ENCODE assay signal across 10 cellular contexts in the genomic region with DNA sequence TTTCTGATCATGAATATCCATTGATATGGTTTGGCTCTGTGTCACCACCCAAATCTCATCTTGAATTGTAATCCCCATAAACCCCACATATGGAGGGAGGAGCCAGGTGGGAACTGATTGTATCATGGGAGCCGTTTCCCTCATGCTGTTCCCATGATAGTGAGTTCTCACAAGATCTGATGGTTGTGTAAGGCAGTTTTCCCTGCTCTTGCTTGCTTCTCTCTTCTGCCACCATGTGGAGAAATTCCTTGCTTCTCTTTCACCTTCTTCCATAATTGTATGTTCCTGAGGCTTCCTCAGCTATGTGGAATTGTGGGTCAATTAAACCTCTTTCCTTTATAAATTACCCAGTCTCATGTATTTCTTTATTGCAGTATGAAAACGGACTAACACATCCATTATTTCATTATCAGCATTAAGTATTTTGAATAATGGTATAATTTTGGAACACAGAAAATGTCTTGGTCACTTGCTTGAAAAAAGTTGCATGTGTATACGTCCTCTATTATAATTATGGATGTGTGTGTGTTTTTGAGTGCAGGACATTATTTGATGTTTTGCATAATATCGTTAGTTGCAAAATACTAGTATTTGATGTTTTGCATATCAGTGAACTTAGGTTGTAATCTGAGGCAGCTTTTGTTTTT.
A peak's percentile ranks its signal among the peaks of the same experiment; 100 is the strongest.
DNase-seq lines count a peak whose midpoint lies in the region; ATAC-seq, FAIRE-seq and TF ChIP-seq lines count a peak whose summit lies in the region.
"Had no signal": no experiment of that assay in that cellular context is flagged by ENCODE, and none has a peak within 500 bp of the region (broad histone marks: within the 10 kb centered on the region; RNA-seq: fewer than 3 reads in every experiment).

No MANE protein-coding gene starts in this region.

- H3K27ac ChIP-seq in Karpas-422 (ENCODE audit: low read length) (no peak overlapping the region), astrocyte (ENCODE audit: low read depth, low read length) (no peak overlapping the region), HepG2 (ENCODE audit: extremely low read length, insufficient read depth, low read length) (no peak overlapping the region), suprapubic skin (no peak overlapping the region)

- POLR2A ChIA-PET in HepG2 (lab: Yijun Ruan, JAX): no interaction called here

- H3K36me3 ChIP-seq in Karpas-422 (ENCODE audit: insufficient read depth, low read length) (no peaks in the 10 kb centered on the region), astrocyte (ENCODE audit: insufficient read depth, low read length) (no peaks in the 10 kb centered on the region), HepG2 (replicated peaks in 1 of 2; ENCODE audit: control insufficient read depth in 1 of 2, insufficient read depth in 2 of 2, low read length in 2 of 2) (no peaks in the 10 kb centered on the region), suprapubic skin (no peaks in the 10 kb centered on the region)

- no peaks in the 10 kb centered on the region for H3K27me3 Mint-ChIP-seq in Calu3 (ENCODE audit: unreplicated experiment)
- H3K27me3 Mint-ChIP-seq in astrocyte (ENCODE audit: low read depth, unreplicated experiment): no peaks in the 10 kb centered on the region

- TF ChIP-seq CTCF in Calu3 (IDR thresholded peaks at IDR 0.05; ENCODE audit: unreplicated experiment): no peak
- peak; percentile 33 for TF ChIP-seq CTCF in astrocyte (IDR thresholded peaks at IDR 0.05; ENCODE audit: insufficient read depth, low read depth, low read length)
- TF ChIP-seq CTCF in HepG2 (CRISPR knock-in tag; IDR thresholded peaks at IDR 0.05): peak; percentile 59
- no peak for TF ChIP-seq CTCF in suprapubic skin (IDR thresholded peaks at IDR 0.05)
- no peak for TF ChIP-seq CTCF in GM10266 (IDR thresholded peaks at IDR 0.05; ENCODE audit: control insufficient read depth, insufficient read depth, low read depth, missing control alignments)

- 3% methylated on average over 4 of the region's 4 CpGs for WGBS in HepG2 (ENCODE audit: low lambda C conversion rate)
- WGBS in suprapubic skin: 65% methylated on average over 4 of the region's 4 CpGs

- H3K27me3 ChIP-seq in Karpas-422 (ENCODE audit: low read length) (no peaks in the 10 kb centered on the region), astrocyte (ENCODE audit: insufficient read depth, low read length) (no peaks in the 10 kb centered on the region), HepG2 (ENCODE audit: control insufficient read depth in 1 of 2, insufficient read depth in 2 of 2, low read length in 2 of 2) (no peaks in the 10 kb centered on the region), suprapubic skin (no peaks in the 10 kb centered on the region)

- TF ChIP-seq POLR2A in HepG2 (IDR thresholded peaks at IDR 0.05; ENCODE audit: insufficient read depth in 1 of 2, low read depth in 2 of 2, low read length in 2 of 2) (no peak), suprapubic skin (IDR thresholded peaks at IDR 0.05) (no peak)

- no peak for TF ChIP-seq EP300 in HepG2 (IDR thresholded peaks at IDR 0.05; ENCODE audit: low read depth in 2 of 2, low read length in 2 of 2)
- no peak for TF ChIP-seq EP300 in HepG2 (CRISPR knock-in tag; IDR thresholded peaks at IDR 0.05; ENCODE audit: borderline replicate concordance)
- no peak for TF ChIP-seq EP300 in suprapubic skin (IDR thresholded peaks at IDR 0.05)

- peaks cover 2% of the 10 kb centered on the region for H3K9me3 Mint-ChIP-seq in Calu3 (ENCODE audit: low read depth, unreplicated experiment)
- no peaks in the 10 kb centered on the region for H3K9me3 Mint-ChIP-seq in astrocyte (ENCODE audit: unreplicated experiment)

- H3K36me3 Mint-ChIP-seq in Calu3 (ENCODE audit: insufficient read depth, unreplicated experiment): no peaks in the 10 kb centered on the region
- no peaks in the 10 kb centered on the region for H3K36me3 Mint-ChIP-seq in astrocyte (ENCODE audit: low read depth, unreplicated experiment)

- FAIRE-seq in astrocyte (lab: Jason Lieb, UNC): no peak
- FAIRE-seq in HepG2 (lab: Jason Lieb, UNC): peak; percentile 18

- H3K9ac ChIP-seq in Karpas-422 (ENCODE audit: low read length) (no peak overlapping the region), astrocyte (ENCODE audit: low read length) (no peak overlapping the region), HepG2 (ENCODE audit: insufficient read depth, low read depth, low read length) (no peak overlapping the region)

- CTCF ChIA-PET in Calu3 (lab: Charles Lee): no interaction called here
- CTCF ChIA-PET in HepG2 (lab: Yijun Ruan, JAX; ENCODE audit: low intra/inter-chr PET ratio, low total read pairs): interaction anchor here (1.0 to 1.3 kb wide), 2 partner anchors 164 to 329 kb away, joined by 3 read pairs; no protein-coding TSS in a partner anchor

- H3K79me2 ChIP-seq in Karpas-422 (ENCODE audit: low read length) (no peaks in the 10 kb centered on the region), astrocyte (ENCODE audit: insufficient read depth, low read length) (no peaks in the 10 kb centered on the region), HepG2 (ENCODE audit: insufficient read depth, low read length) (no peaks in the 10 kb centered on the region)

- no peaks in the 10 kb centered on the region for H3K4me1 ChIP-seq in Karpas-422 (ENCODE audit: low read length)
- H3K4me1 ChIP-seq in astrocyte (ENCODE audit: insufficient read depth, low read length): no peaks in the 10 kb centered on the region
- no peaks in the 10 kb centered on the region for H3K4me1 ChIP-seq in HepG2 (ENCODE audit: insufficient read depth, low read length)
- no peaks in the 10 kb centered on the region for H3K4me1 ChIP-seq in suprapubic skin

- H3K4me2 ChIP-seq in Karpas-422 (ENCODE audit: low read depth, low read length, poor library complexity, severe bottlenecking) (no peak overlapping the region), astrocyte (ENCODE audit: low read length) (no peak overlapping the region), HepG2 (ENCODE audit: low read depth, low read length) (no peak overlapping the region)

- no peaks in the 10 kb centered on the region for H3K9me2 ChIP-seq in Karpas-422 (replicated peaks; ENCODE audit: insufficient read depth, low read length)

- BruUV-seq in Calu3 (replicated peaks; lab: Mats Ljungman, UMichigan): no TSS peak
- BruUV-seq in HepG2 (replicated peaks; lab: Mats Ljungman, UMichigan): no TSS peak

- H3K9me3 ChIP-seq in Karpas-422 (ENCODE audit: low read length) (no peaks in the 10 kb centered on the region; the same call in 1 of the 2 replicates), astrocyte (ENCODE audit: insufficient read depth, low read depth, low read length) (no peaks in the 10 kb centered on the region), HepG2 (ENCODE audit: low read length) (no peaks in the 10 kb centered on the region), suprapubic skin (peaks cover 2% of the 10 kb centered on the region)

- H4K20me1 ChIP-seq in Karpas-422 (ENCODE audit: insufficient read depth, low read depth, low read length): no peaks in the 10 kb centered on the region
- no peaks in the 10 kb centered on the region for H4K20me1 ChIP-seq in astrocyte (ENCODE audit: insufficient read depth, low read length)
- no peaks in the 10 kb centered on the region for H4K20me1 ChIP-seq in HepG2 (ENCODE audit: insufficient read depth, low read length)

- H3K27ac Mint-ChIP-seq in Calu3 (ENCODE audit: unreplicated experiment) (no peak overlapping the region), astrocyte (ENCODE audit: unreplicated experiment) (no peak overlapping the region)

- in situ Hi-C loops in HepG2 (cut with HindIII; ENCODE audit: extremely low pct_ligation_motif_present, low pct_unique_long_range_greater_than_20kb): loop anchor here (10.0 kb wide), 1 partner anchor 339 kb away; the partner anchor contains the start of gene PCDH10

- no peak overlapping the region for H3K4me3 ChIP-seq in Karpas-422 (ENCODE audit: low read length)
- no peak overlapping the region for H3K4me3 ChIP-seq in astrocyte (ENCODE audit: insufficient read depth, low read depth, low read length)
- H3K4me3 ChIP-seq in HepG2 (replicated peaks in 1 of 3; ENCODE audit: insufficient read depth in 1 of 3, low read depth in 2 of 3, low read length in 3 of 3): no peak overlapping the region
- H3K4me3 ChIP-seq in suprapubic skin: no peak overlapping the region

- H2AFZ ChIP-seq in Karpas-422 (ENCODE audit: low read length) (0 out of 2 replicates have a peak overlapping the region, but pooled peaks have one; percentile 60), astrocyte (ENCODE audit: low read depth, low read length) (no peak overlapping the region), HepG2 (ENCODE audit: low read length) (no peak overlapping the region)

- TF ChIP-seq RAD21 in HepG2 (CRISPR knock-in tag; IDR thresholded peaks at IDR 0.05): no peak

- no peaks in the 10 kb centered on the region for H3K4me1 Mint-ChIP-seq in Calu3 (ENCODE audit: low read depth, unreplicated experiment)
- H3K4me1 Mint-ChIP-seq in astrocyte (ENCODE audit: low read depth, unreplicated experiment): no peaks in the 10 kb centered on the region

- peak; percentile 4 for DNase-seq in Calu3
- no peak for DNase-seq in Karpas-422
- DNase-seq in astrocyte (ENCODE audit: low read depth): peak; percentile 47
- DNase-seq in HepG2 (ENCODE audit: low spot score): peak; percentile 43
- no peak for DNase-seq in iPS-NIHi11 (ENCODE audit: low spot score)
- no peak for DNase-seq in suprapubic skin (ENCODE audit: low spot score in 2 of 2)
- no peak for DNase-seq in GM10266 (ENCODE audit: extremely low spot score)
- DNase-seq in activated CD8-positive, alpha-beta memory T cell treated with anti-CD3 and anti-CD28 coated beads, Interleukin-2, amount 50 U/mL, for 48 hours: no peak
- DNase-seq: activated CD4-positive, alpha-beta T cell treated with anti-CD3 and anti-CD28 coated beads, Interleukin-2, amount 50 U/mL, for 48 hours; stimulated activated CD4-positive, alpha-beta T cell treated with anti-CD3 and anti-CD28 coated beads, Interleukin-15, amount 100 ng/mL, for 24 hours had no signal

- no peak overlapping the region for H3K4me3 Mint-ChIP-seq in Calu3 (ENCODE audit: low read depth, unreplicated experiment)
- H3K4me3 Mint-ChIP-seq in astrocyte (ENCODE audit: unreplicated experiment): no peak overlapping the region

- peak; percentile 83 for ATAC-seq in HepG2

- intact Hi-C loops in Calu3 (cut with micrococcal nuclease; ENCODE audit: unreplicated experiment) (loop anchor here (5.0 kb wide), 2 partner anchors 161 to 331 kb away; no protein-coding TSS in a partner anchor), HepG2 (cut with micrococcal nuclease; ENCODE audit: unreplicated experiment) (loop anchor here (1.0 to 2.0 kb wide), 3 partner anchors 163 to 337 kb away; no protein-coding TSS in a partner anchor)

TF ChIP-seq in HepG2, 621 proteins besides CTCF, POLR2A, EP300 and RAD21 (continues in another document):
- TF ChIP-seq CEBPG (CRISPR knock-in tag; IDR thresholded peaks at IDR 0.05): 0 out of 2 replicates have a peak, but pooled peaks have one; percentile 34
- peak; percentile 58 for TF ChIP-seq STAG1 (CRISPR knock-in tag; IDR thresholded peaks at IDR 0.05)
- TF ChIP-seq YEATS2 (CRISPR knock-in tag; IDR thresholded peaks at IDR 0.05; ENCODE audit: borderline replicate concordance): no peak
- no peak for TF ChIP-seq FOXP1 (IDR thresholded peaks at IDR 0.05)
- no peak for TF ChIP-seq FOXP1 (CRISPR knock-in tag; IDR thresholded peaks at IDR 0.05)
- TF ChIP-seq MTA3 (CRISPR knock-in tag; IDR thresholded peaks at IDR 0.05): no peak
- peak; percentile 38; the same call in 1 of the 2 replicates for TF ChIP-seq SMC3 (IDR thresholded peaks at IDR 0.05; ENCODE audit: low read length)

Comparison
In these comparisons a context has a peak if more than half of its experiments do, and no peak if none do; other contexts are left out.
1. DNase-seq: peak in Calu3 (single experiment), astrocyte (single experiment) and HepG2 (single experiment); none in Karpas-422 (single experiment), iPS-NIHi11 (single experiment), suprapubic skin (0 of 2), GM10266 (single experiment) and activated CD8-positive, alpha-beta memory T cell treated with anti-CD3 and anti-CD28 coated beads, Interleukin-2, amount 50 U/mL, for 48 hours (single experiment).
2. CTCF ChIP-seq: peak in astrocyte (single experiment) and HepG2 (single experiment); none in Calu3 (single experiment), suprapubic skin (0 of 2) and GM10266 (single experiment).